In genomic region chr12:69789351-69789750, GRCh38 we compare ENCODE assay signal across 6 cellular contexts. TPM values are rescaled to one million over a fixed set of nuclear protein-coding genes. Genes with fewer than 3 reads are reported as not detected.
"Had no signal": no experiment of that assay in that cellular context is flagged by ENCODE, and none has a peak within 500 bp of the region (broad histone marks: within the 10 kb centered on the region; RNA-seq: fewer than 3 reads in every experiment).

No MANE protein-coding gene starts in this region.

- H3K4me3 ChIP-seq: K562 had no signal

- ATAC-seq: HepG2, K562 had no signal

- DNase-seq: IMR-90, KBM-7, KG1 had no signal

RNA-seq across cellular contexts. Expression of gene MYRFL, which starts 35.7 kb away (rescaled TPM):
- total RNA-seq: HT1080, IMR-90, K562 had no signal
